21 cellular contexts compared by ENCODE assay signal in genomic region chr9:121150188-121150587, GRCh38. TPM values are rescaled to one million over a fixed set of nuclear protein-coding genes. Genes with fewer than 3 reads are reported as not detected.
DNase-seq lines count a peak whose midpoint lies in the region; ATAC-seq and TF ChIP-seq lines count a peak whose summit lies in the region.
"Had no signal": no experiment of that assay in that cellular context is flagged by ENCODE, and none has a peak within 500 bp of the region (broad histone marks: within the 10 kb centered on the region; RNA-seq: fewer than 3 reads in every experiment).

No MANE protein-coding gene starts in this region.

- ATAC-seq in stimulated activated naive CD8-positive, alpha-beta T cell treated with anti-CD3 and anti-CD28 coated beads, Interleukin-15, amount 100 ng/mL, for 72 hours, result peak; percentile 20
- no peak for ATAC-seq in stimulated activated naive CD8-positive, alpha-beta T cell treated with anti-CD3 and anti-CD28 coated beads, Interleukin-15, Interleukin-2, amounts not matched to agents 100 U/mL and 50 U/mL, for 24 hours
- ATAC-seq: HepG2, PC-3 had no signal

- no peaks in the 10 kb centered on the region for H3K9me3 Mint-ChIP-seq in stimulated activated naive CD8-positive, alpha-beta T cell treated with anti-CD3 and anti-CD28 coated beads, Interleukin-15, amount 100 ng/mL, for 72 hours
- H3K9me3 Mint-ChIP-seq in dendritic cell treated with granulocyte-macrophage colony-stimulating factor and Interleukin-4, amounts not matched to agents 40 ng/mL and 50 ng/mL, for 4 days, result no peaks in the 10 kb centered on the region
- H3K9me3 Mint-ChIP-seq: CD14-positive monocyte had no signal

- CTCF ChIA-PET in HEK293 (lab: Yijun Ruan, JAX), result no interaction called here

- POLR2A ChIA-PET in HEK293 (lab: Yijun Ruan, JAX), result no interaction called here

- no peak overlapping the region for H3K4me3 Mint-ChIP-seq in stimulated activated naive CD8-positive, alpha-beta T cell treated with anti-CD3 and anti-CD28 coated beads, Interleukin-15, amount 100 ng/mL, for 72 hours
- no peak overlapping the region for H3K4me3 Mint-ChIP-seq in dendritic cell treated with granulocyte-macrophage colony-stimulating factor and Interleukin-4, amounts not matched to agents 40 ng/mL and 50 ng/mL, for 4 days
- H3K4me3 Mint-ChIP-seq: CD14-positive monocyte had no signal

- no peak for DNase-seq in stimulated activated naive CD8-positive, alpha-beta T cell treated with anti-CD3 and anti-CD28 coated beads, Interleukin-15, amount 100 ng/mL, for 72 hours
- no peak for DNase-seq in stimulated activated naive CD8-positive, alpha-beta T cell treated with anti-CD3 and anti-CD28 coated beads, Interleukin-15, Interleukin-2, amounts not matched to agents 100 U/mL and 50 U/mL, for 24 hours
- DNase-seq in stimulated activated CD4-positive, alpha-beta T cell treated with anti-CD3 and anti-CD28 coated beads, Interleukin-4, amount 100 ng/mL, for 1 hour, result no peak
- DNase-seq in MG63, result no peak
- DNase-seq in effector memory CD4-positive, alpha-beta T cell, result no peak
- DNase-seq: AML-193, DMS153, GF-D8, KG1, NCI-H1417, NCI-H187 treated with DMSO at 0.1 percent for 48 hours, NCI-H2227 treated with DMSO at 0.1 percent for 48 hours, NCI-H524, PC-3, RPMI8226, SHP77 treated with DMSO at 0.1 percent for 48 hours, SK-N-SH had no signal

- intact Hi-C loops in dendritic cell treated with granulocyte-macrophage colony-stimulating factor and Interleukin-4, amounts not matched to agents 40 ng/mL and 50 ng/mL, for 4 days (cut with micrococcal nuclease), result no loop called here

- H3K9me3 ChIP-seq in HEK293 (ENCODE audit: control insufficient read depth, insufficient read depth, low read depth, low read length) (no peaks in the 10 kb centered on the region), MG63 (no peaks in the 10 kb centered on the region)
- H3K9me3 ChIP-seq in effector memory CD4-positive, alpha-beta T cell (ENCODE audit: control insufficient read depth, low read length), result no peaks in the 10 kb centered on the region
- H3K9me3 ChIP-seq: SK-N-SH had no signal

- no peak overlapping the region for H3K27ac ChIP-seq in HEK293 (ENCODE audit: extremely low read depth, low read depth, low read length)
- no peak overlapping the region for H3K27ac ChIP-seq in effector memory CD4-positive, alpha-beta T cell (ENCODE audit: insufficient read depth, low read length, poor library complexity, severe bottlenecking)

- no peak for TF ChIP-seq CTCF in HEK293 (tag by site-specific recombination; IDR thresholded peaks at IDR 0.05)

- H3K27me3 Mint-ChIP-seq in stimulated activated naive CD8-positive, alpha-beta T cell treated with anti-CD3 and anti-CD28 coated beads, Interleukin-15, amount 100 ng/mL, for 72 hours, result no peaks in the 10 kb centered on the region
- no peaks in the 10 kb centered on the region for H3K27me3 Mint-ChIP-seq in dendritic cell treated with granulocyte-macrophage colony-stimulating factor and Interleukin-4, amounts not matched to agents 40 ng/mL and 50 ng/mL, for 4 days

- H3K36me3 ChIP-seq in HEK293 (ENCODE audit: control insufficient read depth in 2 of 2, insufficient read depth in 1 of 2, low read length in 2 of 2), result peaks cover 3 to 56% of the 10 kb centered on the region in 2 experiments; a peak in 2 of 3 replicates
- H3K36me3 ChIP-seq in MG63, result peaks cover 3% of the 10 kb centered on the region
- H3K36me3 ChIP-seq in effector memory CD4-positive, alpha-beta T cell (ENCODE audit: control insufficient read depth, insufficient read depth, low read length), result peaks cover 75% of the 10 kb centered on the region

- no peak overlapping the region for H3K4me3 ChIP-seq in HEK293 (ENCODE audit: low read depth, low read length)
- no peak overlapping the region for H3K4me3 ChIP-seq in MG63
- no peak overlapping the region for H3K4me3 ChIP-seq in effector memory CD4-positive, alpha-beta T cell (ENCODE audit: insufficient read depth, low read depth, low read length, poor library complexity, severe bottlenecking)

- H3K4me1 ChIP-seq in HEK293 (ENCODE audit: control insufficient read depth, insufficient read depth, low read length), result no peaks in the 10 kb centered on the region
- no peaks in the 10 kb centered on the region for H3K4me1 ChIP-seq in effector memory CD4-positive, alpha-beta T cell (ENCODE audit: control insufficient read depth, insufficient read depth, low read length, poor library complexity, severe bottlenecking)

- H3K27me3 ChIP-seq in MG63, result no peaks in the 10 kb centered on the region
- no peaks in the 10 kb centered on the region for H3K27me3 ChIP-seq in effector memory CD4-positive, alpha-beta T cell (replicated peaks; ENCODE audit: control insufficient read depth, insufficient read depth, low read length, poor library complexity, severe bottlenecking)

- H3K27ac Mint-ChIP-seq in stimulated activated naive CD8-positive, alpha-beta T cell treated with anti-CD3 and anti-CD28 coated beads, Interleukin-15, amount 100 ng/mL, for 72 hours, result peak overlapping the region in 1 of 2 donors; percentile 59
- H3K27ac Mint-ChIP-seq in dendritic cell treated with granulocyte-macrophage colony-stimulating factor and Interleukin-4, amounts not matched to agents 40 ng/mL and 50 ng/mL, for 4 days, result peak overlapping the region; percentile 7

- peaks cover 90% of the 10 kb centered on the region for H3K36me3 Mint-ChIP-seq in dendritic cell treated with granulocyte-macrophage colony-stimulating factor and Interleukin-4, amounts not matched to agents 40 ng/mL and 50 ng/mL, for 4 days (ENCODE audit: low read depth)

- H3K4me1 Mint-ChIP-seq in stimulated activated naive CD8-positive, alpha-beta T cell treated with anti-CD3 and anti-CD28 coated beads, Interleukin-15, amount 100 ng/mL, for 72 hours, result peaks cover 34% of the 10 kb centered on the region
- H3K4me1 Mint-ChIP-seq in dendritic cell treated with granulocyte-macrophage colony-stimulating factor and Interleukin-4, amounts not matched to agents 40 ng/mL and 50 ng/mL, for 4 days (ENCODE audit: low read depth), result peaks cover 14% of the 10 kb centered on the region

TF ChIP-seq in HEK293, 187 proteins besides CTCF, POLR2A, EP300 and RAD21:
- TF ChIP-seq ZIC2 (tag by site-specific recombination; IDR thresholded peaks at IDR 0.05) (peak; percentile 78), ZNF776 (tag by site-specific recombination; IDR thresholded peaks at IDR 0.05; ENCODE audit: borderline replicate concordance) (no peak)
- TF ChIP-seq, protein P1, sequence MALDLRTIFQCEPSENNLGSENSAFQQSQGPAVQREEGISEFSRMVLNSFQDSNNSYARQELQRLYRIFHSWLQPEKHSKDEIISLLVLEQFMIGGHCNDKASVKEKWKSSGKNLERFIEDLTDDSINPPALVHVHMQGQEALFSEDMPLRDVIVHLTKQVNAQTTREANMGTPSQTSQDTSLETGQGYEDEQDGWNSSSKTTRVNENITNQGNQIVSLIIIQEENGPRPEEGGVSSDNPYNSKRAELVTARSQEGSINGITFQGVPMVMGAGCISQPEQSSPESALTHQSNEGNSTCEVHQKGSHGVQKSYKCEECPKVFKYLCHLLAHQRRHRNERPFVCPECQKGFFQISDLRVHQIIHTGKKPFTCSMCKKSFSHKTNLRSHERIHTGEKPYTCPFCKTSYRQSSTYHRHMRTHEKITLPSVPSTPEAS (tag by site-specific recombination; IDR thresholded peaks at IDR 0.05), result no peak

RNA-seq across cellular contexts. Expression of gene RAB14, which starts 51.5 kb away (rescaled TPM):
- total RNA-seq in MG63 (2014; rRNA removed; shearing (Covaris generic); ENCODE audit: low replicate concordance), result 43.3 and 58.4 TPM in 2 replicates
